ENCODE assay signal across 8 cellular contexts in the genomic region with DNA sequence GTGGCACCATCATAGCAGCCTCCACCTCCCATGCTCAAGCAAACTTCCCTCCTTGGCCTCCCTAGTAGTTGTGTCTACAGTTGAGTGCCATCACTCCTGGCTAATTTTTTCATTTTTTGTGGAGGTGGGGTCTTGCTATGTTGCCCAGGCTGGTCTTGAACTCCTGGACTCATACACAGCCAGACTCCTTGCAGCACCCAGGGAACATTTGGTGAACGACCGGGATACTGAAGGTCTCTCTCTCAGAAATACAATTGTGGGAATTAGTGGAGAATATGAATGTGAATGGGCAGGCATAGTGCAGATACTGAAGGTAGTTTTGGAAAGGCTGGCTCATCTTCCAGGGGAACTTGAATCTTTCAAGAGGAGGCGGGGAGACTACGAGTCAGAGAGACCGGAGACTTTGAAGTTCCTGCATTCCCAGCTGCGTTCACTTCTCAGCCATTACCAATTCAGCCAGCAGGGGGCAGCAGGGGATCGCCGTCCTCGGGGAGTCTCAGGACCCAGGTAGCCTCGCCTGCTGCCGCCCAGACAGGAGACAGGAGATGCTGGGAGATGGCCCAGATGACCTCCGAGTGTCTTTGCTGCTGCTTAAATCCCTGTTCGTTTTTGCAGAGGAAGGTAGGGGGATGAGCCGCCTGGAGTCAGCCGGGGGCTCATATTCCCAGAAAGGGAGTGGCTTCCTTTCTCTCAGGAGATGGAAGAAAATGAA.
DNase-seq lines count a peak whose midpoint lies in the region; ATAC-seq and TF ChIP-seq lines count a peak whose summit lies in the region.

No MANE protein-coding gene starts in this region.

- H3K4me3 ChIP-seq in MG63 (no peak overlapping the region), esophagus squamous epithelium (no peak overlapping the region)

- DNase-seq in activated T-cell treated with anti-CD3 and anti-CD28 coated beads for 48 hours (ENCODE audit: low read depth) = peak; percentile 49
- no peak for DNase-seq in activated T-cell treated with anti-CD3 and anti-CD28 coated beads, Interleukin-2, amount 50 U/mL, for 1 hour
- DNase-seq in MG63 = peak; percentile 65
- no peak for DNase-seq in esophagus squamous epithelium (lab: John Stamatoyannopoulos, UW)
- peak; percentile 31 for DNase-seq in naive B cell

- H3K27ac Mint-ChIP-seq in naive B cell = no peak overlapping the region

- TF ChIP-seq POLR2A in esophagus squamous epithelium (IDR thresholded peaks at IDR 0.05) = no peak

- H3K36me3 Mint-ChIP-seq in naive B cell = peaks cover 0 to 4% of the 10 kb centered on the region in 2 donors

- peaks cover 0 to 8% (median 7%) of the 10 kb centered on the region in 3 donors for H3K4me1 Mint-ChIP-seq in naive B cell

- 10 to 11% methylated on average over 7 to 15 of the region's 15 CpGs for WGBS in esophagus squamous epithelium, 2 donors

- no peaks in the 10 kb centered on the region for H3K9me3 ChIP-seq in MG63
- no peaks in the 10 kb centered on the region for H3K9me3 ChIP-seq in esophagus squamous epithelium

- TF ChIP-seq CTCF in VCaP (conservative IDR thresholded peaks at IDR 0.05) (peak; percentile 81), esophagus squamous epithelium (IDR thresholded peaks at IDR 0.05) (peak in 5 of 6 experiments; percentile 47 to 81 (median 58))

- H3K27ac ChIP-seq in VCaP = no peak overlapping the region
- H3K27ac ChIP-seq in esophagus squamous epithelium = no peak overlapping the region

- peaks cover 0 to 2% (median 0%) of the 10 kb centered on the region in 7 donors for H3K9me3 Mint-ChIP-seq in naive B cell

- peaks cover 25 to 45% (median 32%) of the 10 kb centered on the region in 3 donors for H3K27me3 Mint-ChIP-seq in naive B cell

- intact Hi-C loops in esophagus squamous epithelium (cut with DNase I) = loop anchor here (10.0 kb wide), 1 partner anchor 1015 kb away; no protein-coding TSS in a partner anchor

- no peaks in the 10 kb centered on the region for H3K27me3 ChIP-seq in MG63
- H3K27me3 ChIP-seq in esophagus squamous epithelium = peaks cover 0 to 31% (median 0%) of the 10 kb centered on the region in 4 donors

- peak overlapping the region in 1 of 8 donors; percentile 15 for H3K4me3 Mint-ChIP-seq in naive B cell

- H3K4me1 ChIP-seq in esophagus squamous epithelium = peaks cover 0 to 7% (median 0%) of the 10 kb centered on the region in 3 donors

- H3K36me3 ChIP-seq in MG63 (no peaks in the 10 kb centered on the region), esophagus squamous epithelium (no peaks in the 10 kb centered on the region)

- ATAC-seq in naive B cell (ENCODE audit: low read depth in 2 of 2) = no peak
- no peak for ATAC-seq in HG03460 (IDR thresholded peaks at IDR 0.05; ENCODE audit: unreplicated experiment)
- ATAC-seq in GM18858 (IDR thresholded peaks at IDR 0.05; ENCODE audit: unreplicated experiment) = no peak

Comparison
In these comparisons a context has a peak if more than half of its experiments do, and no peak if none do; other contexts are left out.
1. DNase-seq: peak in activated T-cell treated with anti-CD3 and anti-CD28 coated beads for 48 hours (single experiment), MG63 (single experiment) and naive B cell (single experiment); none in activated T-cell treated with anti-CD3 and anti-CD28 coated beads, Interleukin-2, amount 50 U/mL, for 1 hour (single experiment) and esophagus squamous epithelium (single experiment).